Comparison of ENCODE assay signal across 8 cellular contexts in the genomic region with DNA sequence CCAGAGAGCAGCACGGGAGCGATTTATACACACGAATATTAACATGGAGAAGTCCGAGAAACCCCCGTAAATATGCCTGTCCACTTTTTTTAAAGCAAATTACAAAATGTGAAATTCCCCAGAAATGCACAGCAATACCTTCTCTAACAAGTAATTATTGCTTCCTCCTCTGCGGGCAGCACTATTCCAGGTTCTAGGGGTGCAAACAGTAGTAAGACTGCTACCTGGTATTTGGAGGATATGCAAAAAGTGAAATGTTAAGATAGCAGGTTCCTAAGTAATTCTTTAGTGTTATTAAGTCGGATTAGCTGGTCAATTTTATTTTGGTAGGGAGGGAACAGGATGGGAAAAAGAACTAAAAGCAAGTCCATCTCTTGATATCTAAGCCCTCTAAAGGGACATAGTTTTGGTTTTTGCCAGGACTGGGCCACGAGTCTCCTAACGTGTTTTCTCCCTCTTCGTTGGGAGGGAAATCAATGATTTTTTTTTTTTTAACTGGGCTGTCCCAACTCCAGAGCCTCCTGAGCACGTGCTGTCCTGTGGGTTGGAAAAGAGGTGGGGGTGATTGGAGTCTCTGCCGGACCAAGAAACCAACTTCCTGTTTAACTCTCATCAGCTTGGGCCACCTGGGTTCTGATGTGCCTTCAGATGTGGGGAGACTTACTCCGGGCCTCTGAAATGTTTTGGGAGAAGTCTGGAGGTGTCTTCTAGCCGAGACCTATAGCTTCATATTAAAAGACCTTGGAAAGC. TPM values are rescaled to one million over a fixed set of nuclear protein-coding genes. Genes with fewer than 3 reads are reported as not detected.
A peak's percentile ranks its signal among the peaks of the same experiment; 100 is the strongest.
DNase-seq lines count a peak whose midpoint lies in the region; ATAC-seq and TF ChIP-seq lines count a peak whose summit lies in the region.

No MANE protein-coding gene starts in this region.

- H3K4me3 ChIP-seq in heart left ventricle (peak overlapping the region in 8 of 12 donors; percentile 70 to 99 (median 94)), tibial nerve (peak overlapping the region in 3 of 4 donors; percentile 52 to 99 (median 76))

- H3K27me3 Mint-ChIP-seq in activated CD4-positive, alpha-beta memory T cell treated with anti-CD3 and anti-CD28 coated beads for 36 hours = no peaks in the 10 kb centered on the region

- no peaks in the 10 kb centered on the region for H3K9me3 ChIP-seq in heart left ventricle
- H3K9me3 ChIP-seq in tibial nerve = no peaks in the 10 kb centered on the region

- H3K36me3 Mint-ChIP-seq in activated CD4-positive, alpha-beta memory T cell treated with anti-CD3 and anti-CD28 coated beads for 36 hours = peaks cover 32% of the 10 kb centered on the region

- H3K4me3 Mint-ChIP-seq in activated CD4-positive, alpha-beta memory T cell treated with anti-CD3 and anti-CD28 coated beads for 36 hours = peak overlapping the region; percentile 75

- peaks cover 34% of the 10 kb centered on the region for H3K4me1 Mint-ChIP-seq in activated CD4-positive, alpha-beta memory T cell treated with anti-CD3 and anti-CD28 coated beads for 36 hours (ENCODE audit: low read depth)

- POLR2A ChIA-PET in activated CD4-positive, alpha-beta memory T cell treated with anti-CD3 and anti-CD28 coated beads for 36 hours (lab: Charles Lee) = interaction anchor here (0.6 to 4.1 kb wide), 5 partner anchors 10 to 376 kb away, joined by 4 to 70 read pairs (median 21); a partner anchor contains a TSS

- CTCF ChIA-PET in activated CD4-positive, alpha-beta memory T cell treated with anti-CD3 and anti-CD28 coated beads for 36 hours (lab: Charles Lee) = interaction anchor here (0.6 to 6.5 kb wide), 5 partner anchors 10 to 1034 kb away, joined by 3 to 41 read pairs (median 4); no protein-coding TSS in a partner anchor

- no peak for TF ChIP-seq CTCF in heart left ventricle (IDR thresholded peaks at IDR 0.05)
- TF ChIP-seq CTCF in tibial nerve (IDR thresholded peaks at IDR 0.05) = no peak

- H3K4me1 ChIP-seq in heart left ventricle (peaks cover 11 to 50% (median 35%) of the 10 kb centered on the region in 12 donors), tibial nerve (peaks cover 0 to 49% (median 28%) of the 10 kb centered on the region in 4 donors)

- no peaks in the 10 kb centered on the region for H3K27me3 ChIP-seq in heart left ventricle
- no peaks in the 10 kb centered on the region for H3K27me3 ChIP-seq in tibial nerve

- H3K27ac ChIP-seq in heart left ventricle = peak overlapping the region in 7 of 12 donors; percentile 17 to 100 (median 97)
- H3K27ac ChIP-seq in tibial nerve = peak overlapping the region in 3 of 4 donors; percentile 43 to 100 (median 98)

- H3K36me3 ChIP-seq in heart left ventricle (peaks cover 0 to 32% (median 19%) of the 10 kb centered on the region in 9 donors), tibial nerve (peaks cover 0 to 8% (median 5%) of the 10 kb centered on the region in 3 donors)

- no peaks in the 10 kb centered on the region for H3K9me3 Mint-ChIP-seq in activated CD4-positive, alpha-beta memory T cell treated with anti-CD3 and anti-CD28 coated beads for 36 hours

- intact Hi-C loops in heart left ventricle (cut with DNase I) = loop anchor here in 3 of 10 donors (2.0 kb wide), 2 partner anchors 29 to 59 kb away; a partner anchor contains a TSS
- intact Hi-C loops in Right ventricle myocardium inferior (cut with DNase I) = no loop called here
- intact Hi-C loops in activated CD4-positive, alpha-beta memory T cell treated with anti-CD3 and anti-CD28 coated beads for 36 hours (cut with micrococcal nuclease) = loop anchor here (1.0 kb wide), 1 partner anchor 10 kb away; no protein-coding TSS in a partner anchor

- TF ChIP-seq EP300 in tibial nerve (IDR thresholded peaks at IDR 0.05) = no peak

- 56 to 62% (median 57%) methylated on average over 14 of the region's 14 CpGs for WGBS in heart left ventricle, 4 donors
- WGBS in tibial nerve, 2 donors = 47 to 54% methylated on average over 14 of the region's 14 CpGs

- ATAC-seq in heart left ventricle (no peak), Right ventricle myocardium inferior (no peak), left lobe of liver (peak; percentile 54), GM21723 (IDR thresholded peaks at IDR 0.05; ENCODE audit: unreplicated experiment) (no peak)

- DNase-seq in heart left ventricle = no peak
- no peak for DNase-seq in Right ventricle myocardium inferior (ENCODE audit: missing footprints)
- DNase-seq in activated CD4-positive, alpha-beta memory T cell treated with anti-CD3 and anti-CD28 coated beads for 36 hours = no peak
- DNase-seq in left lobe of liver (ENCODE audit: low spot score) = peak; percentile 87
- DNase-seq in tibial nerve (ENCODE audit: low spot score in 2 of 2) = peak in 1 of 2 donors; percentile 27
- DNase-seq in HPDE6-E6E7 (ENCODE audit: extremely low spot score) = no peak
- DNase-seq in NCI-H1105 (lab: John Stamatoyannopoulos, UW) = no peak

- no peak for TF ChIP-seq POLR2A in heart left ventricle (IDR thresholded peaks at IDR 0.05)
- no peak for TF ChIP-seq POLR2A in tibial nerve (IDR thresholded peaks at IDR 0.05)

- peak overlapping the region; percentile 80 for H3K27ac Mint-ChIP-seq in activated CD4-positive, alpha-beta memory T cell treated with anti-CD3 and anti-CD28 coated beads for 36 hours

RNA-seq across cellular contexts. Expression of a gene that starts 1.7 kb away (rescaled TPM):
- total RNA-seq in heart left ventricle (100 to 1,000 TPM in 3 of 9 donors, 10 to 100 TPM in 6; 59.8 to 133 (median 88.1) TPM), Right ventricle myocardium inferior (71.8 TPM), left lobe of liver (389 TPM), tibial nerve (100 to 1,000 TPM in 3 of 4 donors, 10 to 100 TPM in 1; 65.6 to 113 (median 111) TPM)
- polyA plus RNA-seq in heart left ventricle = 100 to 1,000 TPM in 1 of 2 donors, 10 to 100 TPM in 1; 23.8 to 160 TPM
- 100 to 1,000 TPM; 128 to 132 TPM for total RNA-seq in activated CD4-positive, alpha-beta memory T cell treated with anti-CD3 and anti-CD28 coated beads for 36 hours

RNA-seq across cellular contexts. Expression of a gene that starts 29.5 kb away (rescaled TPM):
- 10 to 100 TPM in 8 of 9 donors, 1 to 10 TPM in 1; 8.9 to 16.6 (median 13.3) TPM for total RNA-seq in heart left ventricle
- 10 to 100 TPM in 1 of 2 donors, 1 to 10 TPM in 1; 6.9 to 11.3 TPM for polyA plus RNA-seq in heart left ventricle
- total RNA-seq in Right ventricle myocardium inferior = 11.4 TPM
- 10 to 100 TPM; 27.7 to 31.6 TPM for total RNA-seq in activated CD4-positive, alpha-beta memory T cell treated with anti-CD3 and anti-CD28 coated beads for 36 hours
- total RNA-seq in left lobe of liver = 27.6 TPM
- total RNA-seq in tibial nerve = 10 to 100 TPM; 16.7 to 22.4 (median 20.6) TPM
